8 cellular contexts compared by ENCODE assay signal in genomic region chr12:110371408-110372055, GRCh38. TPM values are rescaled to one million over a fixed set of nuclear protein-coding genes. Genes with fewer than 3 reads are reported as not detected.
DNase-seq lines count a peak whose midpoint lies in the region; ATAC-seq lines count a peak whose summit lies in the region.

No MANE protein-coding gene starts in this region.

- intact Hi-C loops in head of caudate nucleus (cut with DNase I) = no loop called here

- H2BK15ac ChIP-seq in neuronal stem cell (ENCODE audit: low read length) = no peak overlapping the region

- no peaks in the 10 kb centered on the region for H3K27me3 ChIP-seq in neuronal stem cell (ENCODE audit: control insufficient read depth in 3 of 3, insufficient read depth in 3 of 3, low read depth in 1 of 3, low read length in 3 of 3)

- no peak overlapping the region for H2AFZ ChIP-seq in neuronal stem cell (ENCODE audit: low read length)

- H3K4me2 ChIP-seq in neuronal stem cell (ENCODE audit: insufficient read depth, low read length, poor library complexity, severe bottlenecking) = no peak overlapping the region

- H3K9ac ChIP-seq in neuronal stem cell (ENCODE audit: low read depth, low read length, poor library complexity) = no peak overlapping the region

- no peak overlapping the region for H2BK5ac ChIP-seq in neuronal stem cell (ENCODE audit: low read length)

- no peak overlapping the region for H4K91ac ChIP-seq in neuronal stem cell (ENCODE audit: low read depth, low read length, poor library complexity)

- ATAC-seq in GM18517 (IDR thresholded peaks at IDR 0.05; ENCODE audit: unreplicated experiment) (peak; percentile 66), HG02642 (IDR thresholded peaks at IDR 0.05; ENCODE audit: poor library complexity, unreplicated experiment) (peak; percentile 75)

- no peak overlapping the region for H4K8ac ChIP-seq in neuronal stem cell (ENCODE audit: low read depth, low read length)

- no peak overlapping the region for H3K18ac ChIP-seq in neuronal stem cell (ENCODE audit: low read length)

- H3K27ac ChIP-seq in neuronal stem cell (replicated peaks; ENCODE audit: low read length) = no peak overlapping the region

- H2BK12ac ChIP-seq in neuronal stem cell (ENCODE audit: low read length) = no peak overlapping the region

- H3K9me3 ChIP-seq in neuronal stem cell (replicated peaks in 1 of 2; ENCODE audit: control insufficient read depth in 2 of 2, insufficient read depth in 1 of 2, low read depth in 1 of 2, low read length in 2 of 2) = no peaks in the 10 kb centered on the region

- no CpG with 5 or more reads among the region's 13 CpGs for WGBS in neuronal stem cell (ENCODE audit: extremely low coverage in 2 of 2, insufficient read length in 2 of 2, insufficient replicate concordance in 1 of 2), 2 donors

- H3K23ac ChIP-seq in neuronal stem cell (ENCODE audit: low read depth, low read length, poor library complexity) = peak overlapping the region; percentile 74

- no peak overlapping the region for H3K4me3 ChIP-seq in neuronal stem cell (ENCODE audit: low read length in 2 of 2)

- H2AK5ac ChIP-seq in neuronal stem cell (ENCODE audit: low read depth, low read length) = no peak overlapping the region

- DNase-seq in NCI-H524 (lab: John Stamatoyannopoulos, UW) (peak; percentile 78 to 93), neuronal stem cell (ENCODE audit: low spot score) (no peak), GOT3 (lab: John Stamatoyannopoulos, UW) (no peak), SK-N-DZ (ENCODE audit: low spot score) (no peak), head of caudate nucleus (no peak), glomerular visceral epithelial cell (ENCODE audit: extremely low spot score) (no peak)

- no peak overlapping the region for H2BK120ac ChIP-seq in neuronal stem cell (ENCODE audit: low read depth, low read length)

- H3K36me3 ChIP-seq in neuronal stem cell (replicated peaks in 1 of 2; ENCODE audit: control insufficient read depth in 2 of 2, insufficient read depth in 2 of 2, low read length in 2 of 2) = peaks cover 39 to 71% of the 10 kb centered on the region in 2 donors

- H3K79me1 ChIP-seq in neuronal stem cell (ENCODE audit: low read depth, low read length) = no peaks in the 10 kb centered on the region

- H3K14ac ChIP-seq in neuronal stem cell (ENCODE audit: low read length) = no peak overlapping the region

- no peak overlapping the region for H3K4ac ChIP-seq in neuronal stem cell (ENCODE audit: low read length)

- H3K4me1 ChIP-seq in neuronal stem cell (ENCODE audit: control insufficient read depth in 2 of 2, insufficient read depth in 1 of 2, low read depth in 1 of 2, low read length in 2 of 2) = peaks cover 2 to 4% of the 10 kb centered on the region in 2 donors

RNA-seq across cellular contexts. Expression of gene ANAPC7, which starts 32.0 kb away (rescaled TPM):
- polyA plus RNA-seq in neuronal stem cell (2013, experiment 1 of 2) = 38.3 TPM
- 38.9 TPM for polyA plus RNA-seq in neuronal stem cell (2013, experiment 2 of 2)
- 119 and 122 TPM in 2 replicates for polyA plus RNA-seq in SK-N-DZ (2014; cell fraction: cytosol; rRNA removed)
- polyA plus RNA-seq in SK-N-DZ (2014; cell fraction: nucleus; rRNA removed) = 126 and 232 TPM in 2 replicates

Comparison
In these comparisons a context has a peak if more than half of its experiments do, and no peak if none do; other contexts are left out.
1. DNase-seq: peak in NCI-H524 (2 of 2); none in neuronal stem cell (single experiment), GOT3 (single experiment), SK-N-DZ (single experiment), head of caudate nucleus (0 of 42) and glomerular visceral epithelial cell (single experiment).